ENCODE assay signal across 32 cellular contexts in the genomic region with DNA sequence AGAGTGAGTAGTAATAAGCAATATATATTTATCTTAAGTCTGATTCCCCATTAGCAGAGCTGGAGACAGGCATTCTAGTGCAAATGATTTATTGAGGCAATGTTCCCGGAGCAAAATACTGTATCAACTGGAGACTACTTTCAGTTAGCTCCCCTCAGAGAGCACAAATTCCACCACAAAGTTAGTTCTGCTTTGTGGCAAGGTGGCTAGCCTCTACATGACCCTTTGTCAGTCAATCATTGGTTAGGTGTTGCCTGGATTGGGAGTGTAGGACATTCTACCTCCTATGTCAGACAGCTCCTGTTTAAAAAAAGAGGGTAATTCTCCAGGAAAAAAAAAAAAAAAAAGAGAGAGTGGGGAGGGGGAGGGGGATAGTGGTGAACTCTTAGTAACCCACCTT.
"Had no signal": no experiment of that assay in that cellular context is flagged by ENCODE, and none has a peak within 500 bp of the region (broad histone marks: within the 10 kb centered on the region; RNA-seq: fewer than 3 reads in every experiment).

No MANE protein-coding gene starts in this region.

- H3K4me3 ChIP-seq: coronary artery, dorsolateral prefrontal cortex had no signal

- H3K27me3 Mint-ChIP-seq: activated CD4-positive, alpha-beta memory T cell treated with anti-CD3 and anti-CD28 coated beads for 36 hours; activated CD4-positive, alpha-beta T cell treated with anti-CD3 and anti-CD28 coated beads for 36 hours; activated CD4-positive, alpha-beta T cell treated with anti-CD3 and anti-CD28 coated beads, Interleukin-2, amount 10 ng/mL, durations not matched to agents 24 days and 14 days; activated CD8-positive, alpha-beta memory T cell treated with anti-CD3 and anti-CD28 coated beads, Interleukin-2, amount 10 ng/mL, durations not matched to agents 7 days and 5 days; activated naive CD4-positive, alpha-beta T cell treated with anti-CD3 and anti-CD28 coated beads, Interleukin-2, amount 10 ng/mL, durations not matched to agents 7 days and 5 days; activated naive CD8-positive, alpha-beta T cell treated with anti-CD3 and anti-CD28 coated beads, Interleukin-2, amount 10 ng/mL, durations not matched to agents 7 days and 5 days; central memory CD8-positive, alpha-beta T cell; dendritic cell treated with granulocyte-macrophage colony-stimulating factor and Interleukin-4, amounts not matched to agents 40 ng/mL and 50 ng/mL, for 4 days; T-cell had no signal

- H3K27ac ChIP-seq: brain microvascular endothelial cell, coronary artery, dorsolateral prefrontal cortex, WERI-Rb-1 had no signal

- H3K27me3 ChIP-seq: brain microvascular endothelial cell, dorsolateral prefrontal cortex had no signal

- ATAC-seq: activated CD4-positive, alpha-beta T cell treated with anti-CD3 and anti-CD28 coated beads for 36 hours; activated CD8-positive, alpha-beta memory T cell treated with anti-CD3 and anti-CD28 coated beads, Interleukin-2, amount 10 ng/mL, durations not matched to agents 7 days and 5 days; activated CD8-positive, alpha-beta T cell treated with anti-CD3 and anti-CD28 coated beads, Interleukin-2, amount 10 ng/mL, durations not matched to agents 7 days and 5 days; activated naive CD4-positive, alpha-beta T cell treated with anti-CD3 and anti-CD28 coated beads, Interleukin-2, amount 50 U/mL, for 72 hours; esophagus mucosa; T-cell had no signal

- H3K9me3 Mint-ChIP-seq: activated naive CD4-positive, alpha-beta T cell treated with anti-CD3 and anti-CD28 coated beads, Interleukin-2, amount 10 ng/mL, durations not matched to agents 7 days and 5 days; activated naive CD8-positive, alpha-beta T cell treated with anti-CD3 and anti-CD28 coated beads, Interleukin-2, amount 10 ng/mL, durations not matched to agents 7 days and 5 days; activated T-helper 1 cell treated with anti-CD3 and anti-CD28 coated beads, Interleukin-12 subunit alpha, Interleukin-12 subunit beta, Interleukin-2, Interleukin-4 antibody, amounts not matched to agents 30 ng/mL and 10 ng/mL and 1 ng/mL, durations not matched to agents 14 hours and 24 hours and 36 hours; activated T-helper 2 cell treated with anti-CD3 and anti-CD28 coated beads, Interferon-gamma antibody, Interleukin-2, Interleukin-4, amounts not matched to agents 10 μg/mL and 5 μg/mL and 100 μg/mL, durations not matched to agents 14 hours and 24 hours and 36 hours; T-helper 1 cell treated with Interleukin-12 subunit alpha and Interleukin-12 subunit beta and Interleukin-4 antibody, amounts not matched to agents 30 μg/mL and 1 μg/mL, for 36 hours had no signal

- H3K36me3 Mint-ChIP-seq: activated CD4-positive, alpha-beta memory T cell treated with anti-CD3 and anti-CD28 coated beads for 36 hours; activated CD8-positive, alpha-beta memory T cell treated with anti-CD3 and anti-CD28 coated beads, Interleukin-2, amount 10 ng/mL, durations not matched to agents 7 days and 5 days; activated naive CD4-positive, alpha-beta T cell treated with anti-CD3 and anti-CD28 coated beads, Interleukin-2, amount 10 ng/mL, durations not matched to agents 7 days and 5 days; activated naive CD4-positive, alpha-beta T cell treated with anti-CD3 and anti-CD28 coated beads, Interleukin-2, amount 50 U/mL, for 72 hours; activated naive CD8-positive, alpha-beta T cell treated with anti-CD3 and anti-CD28 coated beads, Interleukin-2, amount 10 ng/mL, durations not matched to agents 7 days and 5 days; T-cell had no signal

- H3K4me1 Mint-ChIP-seq: activated CD4-positive, alpha-beta T cell treated with anti-CD3 and anti-CD28 coated beads for 36 hours; activated CD4-positive, alpha-beta T cell treated with anti-CD3 and anti-CD28 coated beads, Interleukin-2, amount 10 ng/mL, durations not matched to agents 24 days and 14 days; activated CD8-positive, alpha-beta memory T cell treated with anti-CD3 and anti-CD28 coated beads, Interleukin-2, amount 10 ng/mL, durations not matched to agents 7 days and 5 days; activated naive CD4-positive, alpha-beta T cell treated with anti-CD3 and anti-CD28 coated beads, Interleukin-2, amount 10 ng/mL, durations not matched to agents 7 days and 5 days; activated naive CD8-positive, alpha-beta T cell treated with anti-CD3 and anti-CD28 coated beads, Interleukin-2, amount 10 ng/mL, durations not matched to agents 7 days and 5 days; central memory CD8-positive, alpha-beta T cell; endodermal cell; T-cell had no signal

- H3K27ac Mint-ChIP-seq: activated CD4-positive, alpha-beta memory T cell treated with anti-CD3 and anti-CD28 coated beads for 36 hours; activated CD4-positive, alpha-beta T cell treated with anti-CD3 and anti-CD28 coated beads for 36 hours; activated CD4-positive, alpha-beta T cell treated with anti-CD3 and anti-CD28 coated beads, Interleukin-2, amount 10 ng/mL, durations not matched to agents 24 days and 14 days; activated CD8-positive, alpha-beta memory T cell treated with anti-CD3 and anti-CD28 coated beads, Interleukin-2, amount 10 ng/mL, durations not matched to agents 7 days and 5 days; activated CD8-positive, alpha-beta T cell treated with anti-CD3 and anti-CD28 coated beads, Interleukin-2, amount 10 ng/mL, durations not matched to agents 7 days and 5 days; activated naive CD4-positive, alpha-beta T cell treated with anti-CD3 and anti-CD28 coated beads, Interleukin-2, amount 10 ng/mL, durations not matched to agents 7 days and 5 days; activated naive CD4-positive, alpha-beta T cell treated with anti-CD3 and anti-CD28 coated beads, Interleukin-2, amount 50 U/mL, for 72 hours; activated naive CD8-positive, alpha-beta T cell treated with anti-CD3 and anti-CD28 coated beads, Interleukin-2, amount 10 ng/mL, durations not matched to agents 7 days and 5 days; activated T-helper 1 cell treated with anti-CD3 and anti-CD28 coated beads, Interleukin-12 subunit alpha, Interleukin-12 subunit beta, Interleukin-2, Interleukin-4 antibody, amounts not matched to agents 30 ng/mL and 10 ng/mL and 1 ng/mL, durations not matched to agents 14 hours and 24 hours and 36 hours; activated T-helper 2 cell treated with anti-CD3 and anti-CD28 coated beads, Interferon-gamma antibody, Interleukin-2, Interleukin-4, amounts not matched to agents 10 μg/mL and 5 μg/mL and 100 μg/mL, durations not matched to agents 14 hours and 24 hours and 36 hours; dendritic cell treated with granulocyte-macrophage colony-stimulating factor and Interleukin-4, amounts not matched to agents 40 ng/mL and 50 ng/mL, for 4 days; endodermal cell; T-cell; T-helper 1 cell treated with Interleukin-12 subunit alpha and Interleukin-12 subunit beta and Interleukin-4 antibody, amounts not matched to agents 30 μg/mL and 1 μg/mL, for 36 hours had no signal

- H3K36me3 ChIP-seq: brain microvascular endothelial cell, WERI-Rb-1 had no signal

- FAIRE-seq: astrocyte, bronchial epithelial cell had no signal

- H3K4me3 Mint-ChIP-seq: activated CD4-positive, alpha-beta memory T cell treated with anti-CD3 and anti-CD28 coated beads for 36 hours; activated CD4-positive, alpha-beta T cell treated with anti-CD3 and anti-CD28 coated beads for 36 hours; activated CD4-positive, alpha-beta T cell treated with anti-CD3 and anti-CD28 coated beads, Interleukin-2, amount 10 ng/mL, durations not matched to agents 24 days and 14 days; activated CD8-positive, alpha-beta memory T cell treated with anti-CD3 and anti-CD28 coated beads, Interleukin-2, amount 10 ng/mL, durations not matched to agents 7 days and 5 days; activated CD8-positive, alpha-beta T cell treated with anti-CD3 and anti-CD28 coated beads, Interleukin-2, amount 10 ng/mL, durations not matched to agents 7 days and 5 days; activated naive CD4-positive, alpha-beta T cell treated with anti-CD3 and anti-CD28 coated beads, Interleukin-2, amount 10 ng/mL, durations not matched to agents 7 days and 5 days; activated naive CD8-positive, alpha-beta T cell treated with anti-CD3 and anti-CD28 coated beads, Interleukin-2, amount 10 ng/mL, durations not matched to agents 7 days and 5 days; activated T-helper 1 cell treated with anti-CD3 and anti-CD28 coated beads, Interleukin-12 subunit alpha, Interleukin-12 subunit beta, Interleukin-2, Interleukin-4 antibody, amounts not matched to agents 30 ng/mL and 10 ng/mL and 1 ng/mL, durations not matched to agents 14 hours and 24 hours and 36 hours; central memory CD8-positive, alpha-beta T cell; dendritic cell treated with granulocyte-macrophage colony-stimulating factor and Interleukin-4, amounts not matched to agents 40 ng/mL and 50 ng/mL, for 4 days; endodermal cell; T-cell; T-helper 1 cell treated with Interleukin-12 subunit alpha and Interleukin-12 subunit beta and Interleukin-4 antibody, amounts not matched to agents 30 μg/mL and 1 μg/mL, for 36 hours had no signal

- DNase-seq: activated CD4-positive, alpha-beta memory T cell treated with anti-CD3 and anti-CD28 coated beads for 36 hours; activated CD4-positive, alpha-beta T cell treated with anti-CD3 and anti-CD28 coated beads for 36 hours; activated CD4-positive, alpha-beta T cell treated with anti-CD3 and anti-CD28 coated beads, Interleukin-2, amount 10 ng/mL, durations not matched to agents 24 days and 14 days; activated CD4-positive, CD25-positive, alpha-beta regulatory T cell; activated CD4-positive, CD25-positive, alpha-beta regulatory T cell treated with anti-CD3 and anti-CD28 coated beads, Interleukin-2, amount 50 U/mL, for 72 hours; activated CD8-positive, alpha-beta memory T cell treated with anti-CD3 and anti-CD28 coated beads, Interleukin-2, amount 10 ng/mL, durations not matched to agents 7 days and 5 days; activated CD8-positive, alpha-beta memory T cell treated with anti-CD3 and anti-CD28 coated beads, Interleukin-2, amount 50 U/mL, for 4 hours; activated CD8-positive, alpha-beta T cell treated with anti-CD3 and anti-CD28 coated beads, Interleukin-2, amount 10 ng/mL, durations not matched to agents 7 days and 5 days; activated effector memory CD4-positive, alpha-beta T cell treated with anti-CD3 and anti-CD28 coated beads, Interleukin-2, amount 50 U/mL, for 16 hours; activated naive CD4-positive, alpha-beta T cell treated with anti-CD3 and anti-CD28 coated beads, Interleukin-2, amount 10 ng/mL, durations not matched to agents 7 days and 5 days; activated naive CD8-positive, alpha-beta T cell treated with anti-CD3 and anti-CD28 coated beads, Interleukin-2, amount 10 ng/mL, durations not matched to agents 7 days and 5 days; activated T-cell treated with anti-CD3 and anti-CD28 coated beads, Interleukin-2, amount 50 U/mL, for 1 hour; activated T-cell treated with anti-CD3 and anti-CD28 coated beads, Interleukin-2, amount 50 U/mL, for 48 hours; brain microvascular endothelial cell; dorsolateral prefrontal cortex; effector memory CD4-positive, alpha-beta T cell; endodermal cell; foreskin fibroblast; head of caudate nucleus; T-cell; T-helper 9 cell; WERI-Rb-1 had no signal
